ENCODE assay signal across 7 cellular contexts in the genomic region with DNA sequence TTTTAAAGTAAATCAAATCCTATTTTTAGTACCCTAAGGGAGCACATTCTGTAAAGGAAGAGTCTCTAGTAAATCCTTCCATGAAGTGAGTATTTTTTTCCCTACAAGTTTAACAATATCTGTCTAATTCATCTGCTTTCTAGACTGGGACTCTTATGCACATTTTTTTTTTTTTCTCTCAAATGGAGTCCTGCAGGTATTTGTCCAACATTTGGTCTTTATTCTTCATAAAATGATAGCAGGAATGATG. TPM values are rescaled to one million over a fixed set of nuclear protein-coding genes. Genes with fewer than 3 reads are reported as not detected.
"Had no signal": no experiment of that assay in that cellular context is flagged by ENCODE, and none has a peak within 500 bp of the region (broad histone marks: within the 10 kb centered on the region; RNA-seq: fewer than 3 reads in every experiment).

No MANE protein-coding gene starts in this region.

- H3K4me2 ChIP-seq: GM23338 had no signal

- H3K27ac Mint-ChIP-seq: GM23338 had no signal

- H3K4me3 Mint-ChIP-seq: GM23338, H9 had no signal

- DNase-seq: H9, HCEC 1CT, IMR-90 had no signal

- H2AFZ ChIP-seq: GM23338 had no signal

- ATAC-seq: GM23338, K562 had no signal

- H3K9me3 Mint-ChIP-seq: GM23338, H9 had no signal

- H3K27ac ChIP-seq: HL-60 had no signal

- H3K4me3 ChIP-seq: GM23338, K562 had no signal

RNA-seq across cellular contexts. Expression of a gene that starts 33.8 kb away (rescaled TPM):
- total RNA-seq: HT1080, IMR-90, K562 had no signal
- polyA plus RNA-seq: IMR-90, K562 had no signal
